Comparison of ENCODE assay signal across 29 cellular contexts in genomic region chr12:21529456-21529855, GRCh38. TPM values are rescaled to one million over a fixed set of nuclear protein-coding genes. Genes with fewer than 3 reads are reported as not detected.
"Had no signal": no experiment of that assay in that cellular context is flagged by ENCODE, and none has a peak within 500 bp of the region (broad histone marks: within the 10 kb centered on the region; RNA-seq: fewer than 3 reads in every experiment).

No MANE protein-coding gene starts in this region.

- H3K4me3 ChIP-seq: breast epithelium, hepatocyte, lower lobe of right lung, sigmoid colon, thoracic aorta, uterus had no signal

- H3K9me3 ChIP-seq: breast epithelium, lower lobe of right lung, sigmoid colon, thoracic aorta, uterus had no signal

- DNase-seq: activated CD4-positive, alpha-beta T cell treated with anti-CD3 and anti-CD28 coated beads for 48 hours; activated CD4-positive, alpha-beta T cell treated with anti-CD3 and anti-CD28 coated beads, Interleukin-2, amount 50 U/mL, for 48 hours; activated CD8-positive, alpha-beta memory T cell treated with anti-CD3 and anti-CD28 coated beads, Interleukin-2, amount 50 U/mL, for 4 hours; activated gamma-delta T cell treated with Interleukin-2 at 50 U/mL for 16 hours; activated naive CD4-positive, alpha-beta T cell treated with anti-CD3 and anti-CD28 coated beads, Interleukin-2, amount 50 U/mL, for 16 hours; activated T-cell treated with anti-CD3 and anti-CD28 coated beads, Interleukin-2, amount 50 U/mL, for 1 hour; amniotic stem cell; central memory CD4-positive, alpha-beta T cell; foreskin keratinocyte; islet precursor cell; lower lobe of right lung; mesenchymal stem cell; naive thymus-derived CD8-positive, alpha-beta T cell; sigmoid colon; stimulated activated CD4-positive, alpha-beta T cell treated with anti-CD3 and anti-CD28 coated beads, Interleukin-15, amount 100 ng/mL, for 24 hours; stimulated activated CD4-positive, alpha-beta T cell treated with anti-CD3 and anti-CD28 coated beads, Interleukin-2, amount 100 ng/mL, for 24 hours; stimulated activated naive B cell treated with anti-CD40 and anti-IgM and Interleukin-4, amounts not matched to agents 10 μg/mL and 1 μg/mL and 100 μg/mL, for 72 hours; T-helper 17 cell; T1000; uterus; WERI-Rb-1 had no signal

- H3K36me3 Mint-ChIP-seq: stimulated activated naive B cell treated with anti-CD40 and anti-IgM and Interleukin-4, amounts not matched to agents 10 μg/mL and 1 μg/mL and 100 μg/mL, for 72 hours had no signal

- H3K36me3 ChIP-seq: breast epithelium, lower lobe of right lung, sigmoid colon, thoracic aorta, uterus, WERI-Rb-1 had no signal

- H3K4me1 ChIP-seq: breast epithelium, foreskin keratinocyte, lower lobe of right lung, uterus had no signal

- H3K27me3 ChIP-seq: sigmoid colon, uterus had no signal

- H3K4me3 Mint-ChIP-seq: stimulated activated naive B cell treated with anti-CD40 and anti-IgM and Interleukin-4, amounts not matched to agents 10 μg/mL and 1 μg/mL and 100 μg/mL, for 72 hours; T-helper 17 cell had no signal

- H3K27ac ChIP-seq: breast epithelium, foreskin keratinocyte, hepatocyte, lower lobe of right lung, thoracic aorta, uterus, WERI-Rb-1 had no signal

- H3K27ac Mint-ChIP-seq: naive thymus-derived CD8-positive, alpha-beta T cell; stimulated activated naive B cell treated with anti-CD40 and anti-IgM and Interleukin-4, amounts not matched to agents 10 μg/mL and 1 μg/mL and 100 μg/mL, for 72 hours; T-helper 17 cell; type B pancreatic cell had no signal

- H3K4me2 ChIP-seq: hepatocyte had no signal

- ATAC-seq: activated CD4-positive, CD25-positive, alpha-beta regulatory T cell treated with anti-CD3 and anti-CD28 coated beads, Interleukin-2, amount 50 U/mL, for 24 hours; esophagus mucosa; foreskin keratinocyte; naive thymus-derived CD8-positive, alpha-beta T cell; stimulated activated naive B cell treated with anti-CD40 and anti-IgM and Interleukin-4, amounts not matched to agents 10 μg/mL and 1 μg/mL and 100 μg/mL, for 72 hours; T-helper 17 cell had no signal

- H3K79me2 ChIP-seq: hepatocyte had no signal

- H3K9me3 Mint-ChIP-seq: type B pancreatic cell had no signal

RNA-seq across cellular contexts. Expression of gene SPX, which starts 3.4 kb away (rescaled TPM):
- total RNA-seq: endothelial cell of umbilical vein, posterior vena cava had no signal
